Comparison of ENCODE assay signal across 1 cellular context in the genomic region with DNA sequence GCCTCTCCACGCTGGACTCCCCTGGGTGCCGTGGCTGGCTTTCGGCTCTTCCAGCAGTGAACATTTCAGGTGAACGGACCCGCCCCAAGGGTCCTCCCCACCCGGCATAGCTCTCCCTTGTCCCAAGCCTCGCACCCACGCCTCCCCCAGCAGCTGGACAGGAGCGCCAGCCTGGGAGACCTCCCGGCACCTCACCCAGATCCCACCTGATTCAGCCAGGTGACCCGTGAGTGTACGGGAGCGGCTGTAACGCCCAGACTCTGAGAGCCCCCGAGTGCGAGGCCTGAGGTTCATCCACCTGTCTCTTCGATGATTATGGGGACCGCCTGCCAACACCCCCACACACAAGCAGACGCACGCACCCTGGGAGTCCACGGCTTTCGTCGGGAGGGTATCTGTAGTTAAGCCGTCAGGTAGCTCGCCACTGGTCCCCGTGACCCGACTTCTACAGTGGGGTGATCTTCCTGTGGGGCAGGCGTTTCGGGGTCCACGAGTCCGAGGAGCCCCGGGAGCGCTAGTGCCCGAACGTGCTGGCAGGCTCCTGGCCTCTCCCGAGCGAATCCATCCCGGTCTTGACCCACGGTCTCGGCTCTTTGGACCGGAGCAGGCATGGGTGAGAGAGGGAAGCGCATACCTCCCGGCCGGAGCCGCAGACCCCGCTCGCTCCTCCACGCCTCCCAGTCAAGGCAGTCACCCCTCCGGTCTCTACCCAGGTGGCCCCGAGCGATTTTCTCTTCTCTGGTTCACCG.
A peak's percentile ranks its signal among the peaks of the same experiment; 100 is the strongest.
TF ChIP-seq lines count a peak whose summit lies in the region.

No MANE protein-coding gene starts in this region.

TF ChIP-seq in HepG2, 621 proteins besides CTCF, POLR2A, EP300 and RAD21 (continued from another document and continues in another):
- no peak for TF ChIP-seq USF2 (IDR thresholded peaks at IDR 0.05; ENCODE audit: low read depth, low read length)
- no peak for TF ChIP-seq USF2 (CRISPR knock-in tag; IDR thresholded peaks at IDR 0.05; ENCODE audit: borderline replicate concordance)
- TF ChIP-seq ZNF703 (CRISPR knock-in tag; IDR thresholded peaks at IDR 0.05; ENCODE audit: borderline replicate concordance): 0 out of 2 replicates have a peak, but pooled peaks have one; percentile 48
- no peak; the same call in 1 of the 2 replicates for TF ChIP-seq ZNF839 (CRISPR knock-in tag; IDR thresholded peaks at IDR 0.05; ENCODE audit: borderline replicate concordance)
- no peak for TF ChIP-seq DNMT3B (CRISPR knock-in tag; conservative IDR thresholded peaks at IDR 0.05)
- TF ChIP-seq MAFF (IDR thresholded peaks at IDR 0.05; ENCODE audit: low read depth, low read length): no peak
- TF ChIP-seq ZBTB42 (CRISPR knock-in tag; IDR thresholded peaks at IDR 0.05): no peak
- TF ChIP-seq CEBPG (CRISPR knock-in tag; IDR thresholded peaks at IDR 0.05): no peak
- TF ChIP-seq, protein P1, sequence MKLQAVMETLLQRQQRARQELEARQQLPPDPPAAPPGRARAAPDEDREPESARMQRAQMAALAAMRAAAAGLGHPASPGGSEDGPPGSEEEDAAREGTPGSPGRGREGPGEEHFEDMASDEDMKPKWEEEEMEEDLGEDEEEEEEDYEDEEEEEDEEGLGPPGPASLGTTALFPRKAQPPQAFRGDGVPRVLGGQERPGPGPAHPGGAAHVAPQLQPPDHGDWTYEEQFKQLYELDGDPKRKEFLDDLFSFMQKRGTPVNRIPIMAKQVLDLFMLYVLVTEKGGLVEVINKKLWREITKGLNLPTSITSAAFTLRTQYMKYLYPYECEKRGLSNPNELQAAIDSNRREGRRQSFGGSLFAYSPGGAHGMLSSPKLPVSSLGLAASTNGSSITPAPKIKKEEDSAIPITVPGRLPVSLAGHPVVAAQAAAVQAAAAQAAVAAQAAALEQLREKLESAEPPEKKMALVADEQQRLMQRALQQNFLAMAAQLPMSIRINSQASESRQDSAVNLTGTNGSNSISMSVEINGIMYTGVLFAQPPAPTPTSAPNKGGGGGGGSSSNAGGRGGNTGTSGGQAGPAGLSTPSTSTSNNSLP (IDR thresholded peaks at IDR 0.05; ENCODE audit: low read depth, low read length): no peak
- peak; percentile 54; the same call in 1 of the 2 replicates for TF ChIP-seq ZNF329 (CRISPR knock-in tag; IDR thresholded peaks at IDR 0.05; ENCODE audit: low read depth)
- TF ChIP-seq ZNF362 (CRISPR knock-in tag; IDR thresholded peaks at IDR 0.05; ENCODE audit: borderline replicate concordance): no peak
- TF ChIP-seq EZH2 (conservative IDR thresholded peaks at IDR 0.05; ENCODE audit: low read depth, low read length): no peak
- TF ChIP-seq, protein P2, sequence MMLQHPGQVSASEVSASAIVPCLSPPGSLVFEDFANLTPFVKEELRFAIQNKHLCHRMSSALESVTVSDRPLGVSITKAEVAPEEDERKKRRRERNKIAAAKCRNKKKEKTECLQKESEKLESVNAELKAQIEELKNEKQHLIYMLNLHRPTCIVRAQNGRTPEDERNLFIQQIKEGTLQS (CRISPR knock-in tag; IDR thresholded peaks at IDR 0.05): no peak
- no peak for TF ChIP-seq PAXIP1 (CRISPR knock-in tag; conservative IDR thresholded peaks at IDR 0.05)
- TF ChIP-seq KDM2A (CRISPR knock-in tag; IDR thresholded peaks at IDR 0.05; ENCODE audit: borderline replicate concordance, low read depth): no peak
- 0 out of 2 replicates have a peak, but pooled peaks have one; percentile 24 for TF ChIP-seq ZFP82 (CRISPR knock-in tag; IDR thresholded peaks at IDR 0.05; ENCODE audit: borderline replicate concordance)
- no peak for TF ChIP-seq ARNTL (CRISPR knock-in tag; IDR thresholded peaks at IDR 0.05)
- TF ChIP-seq ZNF597 (CRISPR knock-in tag; IDR thresholded peaks at IDR 0.05): no peak
- peak; percentile 29; the same call in 1 of the 2 replicates for TF ChIP-seq UBTF (CRISPR knock-in tag; IDR thresholded peaks at IDR 0.05)
- TF ChIP-seq FOXK2 (IDR thresholded peaks at IDR 0.05): no peak
- TF ChIP-seq TRAFD1 (CRISPR knock-in tag; IDR thresholded peaks at IDR 0.05; ENCODE audit: borderline replicate concordance): no peak
- 0 out of 2 replicates have a peak, but pooled peaks have one; percentile 28 for TF ChIP-seq SRY (CRISPR knock-in tag; IDR thresholded peaks at IDR 0.05)
- TF ChIP-seq ZNF235 (CRISPR knock-in tag; IDR thresholded peaks at IDR 0.05; ENCODE audit: borderline replicate concordance): no peak
- no peak for TF ChIP-seq MBNL3 (CRISPR knock-in tag; conservative IDR thresholded peaks at IDR 0.05)
- TF ChIP-seq, protein P3, sequence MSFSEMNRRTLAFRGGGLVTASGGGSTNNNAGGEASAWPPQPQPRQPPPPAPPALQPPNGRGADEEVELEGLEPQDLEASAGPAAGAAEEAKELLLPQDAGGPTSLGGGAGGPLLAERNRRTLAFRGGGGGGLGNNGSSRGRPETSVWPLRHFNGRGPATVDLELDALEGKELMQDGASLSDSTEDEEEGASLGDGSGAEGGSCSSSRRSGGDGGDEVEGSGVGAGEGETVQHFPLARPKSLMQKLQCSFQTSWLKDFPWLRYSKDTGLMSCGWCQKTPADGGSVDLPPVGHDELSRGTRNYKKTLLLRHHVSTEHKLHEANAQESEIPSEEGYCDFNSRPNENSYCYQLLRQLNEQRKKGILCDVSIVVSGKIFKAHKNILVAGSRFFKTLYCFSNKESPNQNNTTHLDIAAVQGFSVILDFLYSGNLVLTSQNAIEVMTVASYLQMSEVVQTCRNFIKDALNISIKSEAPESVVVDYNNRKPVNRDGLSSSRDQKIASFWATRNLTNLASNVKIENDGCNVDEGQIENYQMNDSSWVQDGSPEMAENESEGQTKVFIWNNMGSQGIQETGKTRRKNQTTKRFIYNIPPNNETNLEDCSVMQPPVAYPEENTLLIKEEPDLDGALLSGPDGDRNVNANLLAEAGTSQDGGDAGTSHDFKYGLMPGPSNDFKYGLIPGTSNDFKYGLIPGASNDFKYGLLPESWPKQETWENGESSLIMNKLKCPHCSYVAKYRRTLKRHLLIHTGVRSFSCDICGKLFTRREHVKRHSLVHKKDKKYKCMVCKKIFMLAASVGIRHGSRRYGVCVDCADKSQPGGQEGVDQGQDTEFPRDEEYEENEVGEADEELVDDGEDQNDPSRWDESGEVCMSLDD (CRISPR knock-in tag; IDR thresholded peaks at IDR 0.05; ENCODE audit: borderline replicate concordance): no peak
- peak; percentile 38; the same call in 1 of the 2 replicates for TF ChIP-seq HDAC1 (CRISPR knock-in tag; IDR thresholded peaks at IDR 0.05)
- TF ChIP-seq, protein P4, sequence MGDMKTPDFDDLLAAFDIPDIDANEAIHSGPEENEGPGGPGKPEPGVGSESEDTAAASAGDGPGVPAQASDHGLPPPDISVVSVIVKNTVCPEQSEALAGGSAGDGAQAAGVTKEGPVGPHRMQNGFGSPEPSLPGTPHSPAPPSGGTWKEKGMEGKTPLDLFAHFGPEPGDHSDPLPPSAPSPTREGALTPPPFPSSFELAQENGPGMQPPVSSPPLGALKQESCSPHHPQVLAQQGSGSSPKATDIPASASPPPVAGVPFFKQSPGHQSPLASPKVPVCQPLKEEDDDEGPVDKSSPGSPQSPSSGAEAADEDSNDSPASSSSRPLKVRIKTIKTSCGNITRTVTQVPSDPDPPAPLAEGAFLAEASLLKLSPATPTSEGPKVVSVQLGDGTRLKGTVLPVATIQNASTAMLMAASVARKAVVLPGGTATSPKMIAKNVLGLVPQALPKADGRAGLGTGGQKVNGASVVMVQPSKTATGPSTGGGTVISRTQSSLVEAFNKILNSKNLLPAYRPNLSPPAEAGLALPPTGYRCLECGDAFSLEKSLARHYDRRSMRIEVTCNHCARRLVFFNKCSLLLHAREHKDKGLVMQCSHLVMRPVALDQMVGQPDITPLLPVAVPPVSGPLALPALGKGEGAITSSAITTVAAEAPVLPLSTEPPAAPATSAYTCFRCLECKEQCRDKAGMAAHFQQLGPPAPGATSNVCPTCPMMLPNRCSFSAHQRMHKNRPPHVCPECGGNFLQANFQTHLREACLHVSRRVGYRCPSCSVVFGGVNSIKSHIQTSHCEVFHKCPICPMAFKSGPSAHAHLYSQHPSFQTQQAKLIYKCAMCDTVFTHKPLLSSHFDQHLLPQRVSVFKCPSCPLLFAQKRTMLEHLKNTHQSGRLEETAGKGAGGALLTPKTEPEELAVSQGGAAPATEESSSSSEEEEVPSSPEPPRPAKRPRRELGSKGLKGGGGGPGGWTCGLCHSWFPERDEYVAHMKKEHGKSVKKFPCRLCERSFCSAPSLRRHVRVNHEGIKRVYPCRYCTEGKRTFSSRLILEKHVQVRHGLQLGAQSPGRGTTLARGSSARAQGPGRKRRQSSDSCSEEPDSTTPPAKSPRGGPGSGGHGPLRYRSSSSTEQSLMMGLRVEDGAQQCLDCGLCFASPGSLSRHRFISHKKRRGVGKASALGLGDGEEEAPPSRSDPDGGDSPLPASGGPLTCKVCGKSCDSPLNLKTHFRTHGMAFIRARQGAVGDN (CRISPR knock-in tag; IDR thresholded peaks at IDR 0.05): peak; percentile 55
- TF ChIP-seq HMG20A (CRISPR knock-in tag; IDR thresholded peaks at IDR 0.05; ENCODE audit: borderline replicate concordance): no peak
- no peak for TF ChIP-seq RELA (CRISPR knock-in tag; IDR thresholded peaks at IDR 0.05)
- peak; percentile 39 for TF ChIP-seq ZNF883 (CRISPR knock-in tag; IDR thresholded peaks at IDR 0.05; ENCODE audit: not compliant biosample characterization)
